ENCODE assay signal across 20 cellular contexts in genomic region chr2:218839430-218839829, GRCh38. TPM values are rescaled to one million over a fixed set of nuclear protein-coding genes. Genes with fewer than 3 reads are reported as not detected.
DNase-seq lines count a peak whose midpoint lies in the region; ATAC-seq and TF ChIP-seq lines count a peak whose summit lies in the region.
"Had no signal": no experiment of that assay in that cellular context is flagged by ENCODE, and none has a peak within 500 bp of the region (broad histone marks: within the 10 kb centered on the region; RNA-seq: fewer than 3 reads in every experiment).

No MANE protein-coding gene starts in this region.

- H3K4me2 ChIP-seq in osteoblast (ENCODE audit: insufficient read depth, low read length), result peak overlapping the region; percentile 24

- H3K27ac ChIP-seq in epithelial cell of prostate (peak overlapping the region; percentile 33), osteoblast (ENCODE audit: low read depth, low read length) (no peak overlapping the region)
- H3K27ac ChIP-seq: BLaER1 treated with 17β-estradiol and CSF1 and Interleukin-3, amounts not matched to agents 10 nM and 100 nM; prostate gland; RWPE1 had no signal

- H3K36me3 Mint-ChIP-seq in activated CD4-positive, alpha-beta memory T cell treated with anti-CD3 and anti-CD28 coated beads for 36 hours, result peaks cover 2% of the 10 kb centered on the region
- H3K36me3 Mint-ChIP-seq in immature natural killer cell, result no peaks in the 10 kb centered on the region
- H3K36me3 Mint-ChIP-seq in activated naive CD8-positive, alpha-beta T cell treated with anti-CD3 and anti-CD28 coated beads for 36 hours, result no peaks in the 10 kb centered on the region

- no peaks in the 10 kb centered on the region for H3K36me3 ChIP-seq in osteoblast (ENCODE audit: insufficient read depth, low read length)
- H3K36me3 ChIP-seq: BLaER1 treated with 17β-estradiol and CSF1 and Interleukin-3, amounts not matched to agents 10 nM and 100 nM; prostate gland had no signal

- H4K20me1 ChIP-seq in osteoblast (ENCODE audit: insufficient read depth, low read length), result no peaks in the 10 kb centered on the region
- H4K20me1 ChIP-seq: BLaER1 treated with 17β-estradiol and CSF1 and Interleukin-3, amounts not matched to agents 10 nM and 100 nM had no signal

- no peak overlapping the region for H3K27ac Mint-ChIP-seq in activated CD4-positive, alpha-beta memory T cell treated with anti-CD3 and anti-CD28 coated beads for 36 hours
- H3K27ac Mint-ChIP-seq in immature natural killer cell, result no peak overlapping the region
- no peak overlapping the region for H3K27ac Mint-ChIP-seq in activated naive CD8-positive, alpha-beta T cell treated with anti-CD3 and anti-CD28 coated beads for 36 hours
- H3K27ac Mint-ChIP-seq: T-helper 2 cell treated with Interferon-gamma antibody and Interleukin-4, amounts not matched to agents 5 μg/mL and 100 μg/mL, for 36 hours had no signal

- peaks cover 10% of the 10 kb centered on the region for H3K4me1 ChIP-seq in osteoblast (ENCODE audit: insufficient read depth, low read length)
- H3K4me1 ChIP-seq: prostate gland had no signal

- CTCF ChIA-PET in activated CD4-positive, alpha-beta memory T cell treated with anti-CD3 and anti-CD28 coated beads for 36 hours (lab: Charles Lee), result interaction anchor here (0.9 to 1.5 kb wide), 2 partner anchors 8 to 13 kb away, joined by 4 to 5 read pairs; no protein-coding TSS in a partner anchor

- no peaks in the 10 kb centered on the region for H3K79me2 ChIP-seq in osteoblast (ENCODE audit: insufficient read depth, low read length)

- H2AFZ ChIP-seq in osteoblast (ENCODE audit: low read length), result peak overlapping the region; percentile 76

- ATAC-seq in GM19351 (IDR thresholded peaks at IDR 0.05; ENCODE audit: unreplicated experiment), result no peak

- DNase-seq in EL (peak; percentile 68), NOMO-1 (lab: John Stamatoyannopoulos, UW; ENCODE audit: unreplicated experiment in 2 of 2) (peak; percentile 79 to 89), epithelial cell of prostate (ENCODE audit: low read depth, low spot score) (peak; percentile 18), osteoblast (ENCODE audit: insufficient read length, low spot score, missing footprints) (no peak), immature natural killer cell (no peak)
- no peak for DNase-seq in activated CD4-positive, alpha-beta memory T cell treated with anti-CD3 and anti-CD28 coated beads for 36 hours
- no peak for DNase-seq in activated naive CD8-positive, alpha-beta T cell treated with anti-CD3 and anti-CD28 coated beads for 36 hours
- DNase-seq: activated CD4-positive, alpha-beta T cell treated with anti-CD3 and anti-CD28 coated beads for 4 hours; activated T-cell treated with anti-CD3 and anti-CD28 coated beads, Interleukin-2, amount 50 U/mL, for 1 hour; amniotic stem cell; dermis blood vessel endothelial cell; DMS79; islet precursor cell; NCI-H1436; NCI-H524 treated with DMSO at 0.1 percent for 48 hours had no signal

- H3K4me3 ChIP-seq in osteoblast (ENCODE audit: insufficient read depth, low read length), result no peak overlapping the region
- H3K4me3 ChIP-seq: BLaER1 treated with 17β-estradiol and CSF1 and Interleukin-3, amounts not matched to agents 10 nM and 100 nM; prostate gland had no signal

- H3K4me1 Mint-ChIP-seq in activated CD4-positive, alpha-beta memory T cell treated with anti-CD3 and anti-CD28 coated beads for 36 hours (ENCODE audit: low read depth), result no peaks in the 10 kb centered on the region
- no peaks in the 10 kb centered on the region for H3K4me1 Mint-ChIP-seq in immature natural killer cell
- H3K4me1 Mint-ChIP-seq in activated naive CD8-positive, alpha-beta T cell treated with anti-CD3 and anti-CD28 coated beads for 36 hours, result no peaks in the 10 kb centered on the region

- H3K27me3 ChIP-seq in osteoblast (ENCODE audit: insufficient read depth, low read length), result peaks cover 4% of the 10 kb centered on the region

- intact Hi-C loops in activated CD4-positive, alpha-beta memory T cell treated with anti-CD3 and anti-CD28 coated beads for 36 hours (cut with micrococcal nuclease), result no loop called here

- POLR2A ChIA-PET in activated CD4-positive, alpha-beta memory T cell treated with anti-CD3 and anti-CD28 coated beads for 36 hours (lab: Charles Lee), result interaction anchor here (0.6 kb wide), 1 partner anchor 127 kb away, joined by 3 read pairs; no protein-coding TSS in a partner anchor

- TF ChIP-seq CTCF in osteoblast (IDR thresholded peaks at IDR 0.05; ENCODE audit: extremely low read depth, low read depth, low read length), result no peak

- peaks cover 37% of the 10 kb centered on the region for H3K27me3 Mint-ChIP-seq in activated CD4-positive, alpha-beta memory T cell treated with anti-CD3 and anti-CD28 coated beads for 36 hours
- H3K27me3 Mint-ChIP-seq in immature natural killer cell (ENCODE audit: low read depth in 3 of 3), result peaks cover 9 to 16% (median 10%) of the 10 kb centered on the region in 3 donors
- peaks cover 63% of the 10 kb centered on the region for H3K27me3 Mint-ChIP-seq in activated naive CD8-positive, alpha-beta T cell treated with anti-CD3 and anti-CD28 coated beads for 36 hours

- H3K9me3 ChIP-seq in osteoblast (ENCODE audit: low read depth, low read length), result no peaks in the 10 kb centered on the region
- H3K9me3 ChIP-seq: prostate gland had no signal

- H3K4me3 Mint-ChIP-seq in activated CD4-positive, alpha-beta memory T cell treated with anti-CD3 and anti-CD28 coated beads for 36 hours, result no peak overlapping the region
- no peak overlapping the region for H3K4me3 Mint-ChIP-seq in immature natural killer cell
- H3K4me3 Mint-ChIP-seq in activated naive CD8-positive, alpha-beta T cell treated with anti-CD3 and anti-CD28 coated beads for 36 hours, result no peak overlapping the region
- H3K4me3 Mint-ChIP-seq: T-helper 2 cell treated with Interferon-gamma antibody and Interleukin-4, amounts not matched to agents 5 μg/mL and 100 μg/mL, for 36 hours had no signal

- peaks cover 12% of the 10 kb centered on the region for H3K9me3 Mint-ChIP-seq in activated CD4-positive, alpha-beta memory T cell treated with anti-CD3 and anti-CD28 coated beads for 36 hours
- H3K9me3 Mint-ChIP-seq in immature natural killer cell, result peaks cover 0 to 2% (median 0%) of the 10 kb centered on the region in 6 donors
- peaks cover 16% of the 10 kb centered on the region for H3K9me3 Mint-ChIP-seq in activated naive CD8-positive, alpha-beta T cell treated with anti-CD3 and anti-CD28 coated beads for 36 hours

RNA-seq across cellular contexts. Expression of gene PRKAG3, which starts 7.8 kb away (rescaled TPM):
- under 0.01 and 0.29 TPM in 2 replicates for total RNA-seq in osteoblast
- total RNA-seq in activated CD4-positive, alpha-beta memory T cell treated with anti-CD3 and anti-CD28 coated beads for 36 hours, result not detected
- not detected for polyA plus RNA-seq in immature natural killer cell
- not detected for total RNA-seq in activated naive CD8-positive, alpha-beta T cell treated with anti-CD3 and anti-CD28 coated beads for 36 hours
- total RNA-seq: dermis blood vessel endothelial cell had no signal

RNA-seq across cellular contexts. Expression of gene WNT6, which starts 20.2 kb away (rescaled TPM):
- total RNA-seq in osteoblast, result not detected in 2 replicates
- total RNA-seq in activated CD4-positive, alpha-beta memory T cell treated with anti-CD3 and anti-CD28 coated beads for 36 hours, result under 1 TPM; 0.31 to 0.40 TPM
- under 1 TPM in 1 of 3 donors, not detected in 2; 0.22 TPM for polyA plus RNA-seq in immature natural killer cell
- under 1 TPM in 1 of 2 experiments, not detected in 1; 0.21 TPM for total RNA-seq in activated naive CD8-positive, alpha-beta T cell treated with anti-CD3 and anti-CD28 coated beads for 36 hours
- total RNA-seq: dermis blood vessel endothelial cell had no signal

RNA-seq across cellular contexts. Expression of gene WNT10A, which starts 41.2 kb away (rescaled TPM):
- not detected in 2 replicates for total RNA-seq in osteoblast
- 1 to 10 TPM; 5.0 to 5.2 TPM for total RNA-seq in activated CD4-positive, alpha-beta memory T cell treated with anti-CD3 and anti-CD28 coated beads for 36 hours
- under 1 TPM in 1 of 3 donors, not detected in 2; 0.19 TPM for polyA plus RNA-seq in immature natural killer cell
- total RNA-seq in activated naive CD8-positive, alpha-beta T cell treated with anti-CD3 and anti-CD28 coated beads for 36 hours, result 1 to 10 TPM; 6.8 to 7.1 TPM

RNA-seq across cellular contexts. Expression of gene CYP27A1, which starts 57.5 kb away (rescaled TPM):
- total RNA-seq in osteoblast, result 21.2 and 25.0 TPM in 2 replicates
- under 1 TPM in 1 of 2 experiments, not detected in 1; 0.10 TPM for total RNA-seq in activated CD4-positive, alpha-beta memory T cell treated with anti-CD3 and anti-CD28 coated beads for 36 hours
- under 1 TPM in 2 of 3 donors, not detected in 1; 0.34 to 0.60 TPM for polyA plus RNA-seq in immature natural killer cell
- total RNA-seq in activated naive CD8-positive, alpha-beta T cell treated with anti-CD3 and anti-CD28 coated beads for 36 hours, result not detected

Comparison
In these comparisons a context has a peak if more than half of its experiments do, and no peak if none do; other contexts are left out.
1. DNase-seq: peak in EL (single experiment), NOMO-1 (2 of 2) and epithelial cell of prostate (single experiment); none in osteoblast (single experiment), activated CD4-positive, alpha-beta memory T cell treated with anti-CD3 and anti-CD28 coated beads for 36 hours (single experiment), immature natural killer cell (0 of 3) and activated naive CD8-positive, alpha-beta T cell treated with anti-CD3 and anti-CD28 coated beads for 36 hours (single experiment).